8 cellular contexts compared by ENCODE assay signal in genomic region chr2:53970898-53971681, GRCh38. TPM values are rescaled to one million over a fixed set of nuclear protein-coding genes. Genes with fewer than 3 reads are reported as not detected.
DNase-seq lines count a peak whose midpoint lies in the region; ATAC-seq and TF ChIP-seq lines count a peak whose summit lies in the region.

TSS of gene PSME4 (minus strand) at chr2:53970993. CDS start at chr2:53970784, 209 bp downstream.

- CTCF ChIA-PET in IMR-90 (lab: Yijun Ruan, JAX), result interaction anchor here (0.7 kb wide), 1 partner anchor 41 kb away, joined by 3 read pairs; no protein-coding TSS in a partner anchor

- TF ChIP-seq CTCF in IMR-90 (conservative IDR thresholded peaks at IDR 0.05; ENCODE audit: low read depth, low read length) (no peak), epithelial cell of proximal tubule (conservative IDR thresholded peaks at IDR 0.05; ENCODE audit: low read depth, low read length) (no peak), mucosa of descending colon (IDR thresholded peaks at IDR 0.05) (no peak)

- no peaks in the 10 kb centered on the region for H3K9me1 ChIP-seq in IMR-90 (ENCODE audit: insufficient read depth, low read length)

- peak; percentile 90 for ATAC-seq in GM21528 (IDR thresholded peaks at IDR 0.05; ENCODE audit: low FRiP score, unreplicated experiment)
- ATAC-seq in IMR-90 (ENCODE audit: low read depth), result peak; percentile 90
- peak; percentile 97 for ATAC-seq in mucosa of descending colon

- H3K9ac ChIP-seq in IMR-90 (ENCODE audit: low read depth, low read length), result peak within 1 kb of the TSS; percentile 97

- H3K4ac ChIP-seq in IMR-90 (ENCODE audit: low read depth, low read length), result peak within 1 kb of the TSS; percentile 96

- H4K8ac ChIP-seq in IMR-90 (ENCODE audit: low read depth in 2 of 2, low read length in 2 of 2), result peak within 1 kb of the TSS; percentile 68 to 90

- H3K4me1 ChIP-seq in IMR-90 (ENCODE audit: control insufficient read depth, insufficient read depth, low read length) (peaks cover 6% of the 10 kb centered on the region; the same call in 1 of the 2 replicates), mucosa of descending colon (ENCODE audit: low read depth) (peaks cover 19% of the 10 kb centered on the region)

- TSS peak; percentile 73 for BruUV-seq in IMR-90 (replicated peaks; lab: Mats Ljungman, UMichigan)

- intact Hi-C loops in IMR-90 (cut with micrococcal nuclease), result loop anchor here (5.0 kb wide), 1 partner anchor 96 kb away; no protein-coding TSS in a partner anchor
- intact Hi-C loops in mucosa of descending colon (cut with DNase I, micrococcal nuclease), result no loop called here

- H3K9me3 ChIP-seq in IMR-90 (ENCODE audit: control insufficient read depth, insufficient read depth, low read length), result no peaks in the 10 kb centered on the region
- no peaks in the 10 kb centered on the region for H3K9me3 ChIP-seq in mucosa of descending colon

- TF ChIP-seq RAD21 in IMR-90 (IDR thresholded peaks at IDR 0.05; ENCODE audit: low read length), result no peak

- 0% methylated on average over 28 of the region's 61 CpGs; no CpG with 5 or more reads in 1 of the 2 experiments for WGBS in IMR-90 (ENCODE audit: extremely low coverage in 2 of 2, insufficient read length in 1 of 2), 2 experiments

- dilution Hi-C loops in IMR-90 (cut with HindIII; ENCODE audit: low sequenced_read_pairs, unreplicated experiment), result no loop called here

- TF ChIP-seq POLR2A in IMR-90 (IDR thresholded peaks at IDR 0.05; ENCODE audit: low read depth, low read length), result peak; percentile 97

- H2BK120ac ChIP-seq in IMR-90 (ENCODE audit: low read depth, low read length), result peak within 1 kb of the TSS; percentile 84

- H2AK9ac ChIP-seq in IMR-90 (replicated peaks; ENCODE audit: low read depth, low read length, poor library complexity), result peak within 1 kb of the TSS; percentile 97

- H4K20me1 ChIP-seq in IMR-90 (ENCODE audit: insufficient read depth, low read length), result peaks cover 47% of the 10 kb centered on the region

- H3K23ac ChIP-seq in IMR-90 (ENCODE audit: low read depth, low read length), result peak within 1 kb of the TSS; percentile 99

- H3K27me3 ChIP-seq in IMR-90 (ENCODE audit: control insufficient read depth, insufficient read depth, low read length), result no peaks in the 10 kb centered on the region

- H3K27ac ChIP-seq in IMR-90 (ENCODE audit: insufficient read depth, low read length), result peak within 1 kb of the TSS; percentile 99

- peaks cover 4 to 20% of the 10 kb centered on the region in 2 experiments for H3K79me1 ChIP-seq in IMR-90 (ENCODE audit: low read depth in 1 of 2, low read length in 2 of 2)

- DNase-seq in DMS 273 treated with DMSO at 0.1 percent for 48 hours (lab: John Stamatoyannopoulos, UW), result peak; percentile 68
- DNase-seq in IMR-90, result peak; percentile 84
- DNase-seq in OCI-M1 (lab: John Stamatoyannopoulos, UW), result peak; percentile 92
- peak; percentile 94 for DNase-seq in activated T-cell treated with anti-CD3 and anti-CD28 coated beads for 48 hours (ENCODE audit: low read depth)
- DNase-seq in epithelial cell of proximal tubule (ENCODE audit: low read depth), result no peak
- peak; percentile 96 to 98 (median 96) for DNase-seq in mucosa of descending colon
- peak; percentile 91 to 93 for DNase-seq in stimulated activated CD8-positive, alpha-beta memory T cell treated with anti-CD3 and anti-CD28 coated beads, Interleukin-4, amount 100 ng/mL, for 1 hour (ENCODE audit: low read depth in 2 of 2, low spot score in 1 of 2)

- H4K91ac ChIP-seq in IMR-90 (ENCODE audit: insufficient read depth, low read depth, low read length), result peak within 1 kb of the TSS; percentile 74

- H3K4me3 ChIP-seq in IMR-90 (ENCODE audit: insufficient read depth, low read depth, low read length), result peak within 1 kb of the TSS; percentile 100
- peak within 1 kb of the TSS; percentile 86 for H3K4me3 ChIP-seq in epithelial cell of proximal tubule (ENCODE audit: low read depth, low read length)
- peak within 1 kb of the TSS; percentile 92 for H3K4me3 ChIP-seq in mucosa of descending colon

- H3K56ac ChIP-seq in IMR-90 (ENCODE audit: extremely low read depth, insufficient read depth, low read length), result peak within 1 kb of the TSS; percentile 88

- peak within 1 kb of the TSS; percentile 8 for H2BK20ac ChIP-seq in IMR-90 (ENCODE audit: low read depth, low read length)

- peak within 1 kb of the TSS; percentile 99 for H3K4me2 ChIP-seq in IMR-90 (ENCODE audit: low read depth, low read length)

- peak within 1 kb of the TSS; percentile 99 for H3K18ac ChIP-seq in IMR-90 (ENCODE audit: low read depth, low read length)

- peak within 1 kb of the TSS; percentile 96 for H4K5ac ChIP-seq in IMR-90 (ENCODE audit: low read depth, low read length)

- peak within 1 kb of the TSS; percentile 90 for H3K14ac ChIP-seq in IMR-90 (replicated peaks; ENCODE audit: low read depth, low read length)

- POLR2A ChIA-PET in IMR-90 (lab: Charles Lee; ENCODE audit: unreplicated experiment), result interaction anchor here (0.5 to 0.6 kb wide), 2 partner anchors 20 to 32 kb away, joined by 3 to 6 read pairs; no protein-coding TSS in a partner anchor

- peak within 1 kb of the TSS; percentile 83 for H2AK5ac ChIP-seq in IMR-90 (ENCODE audit: low read depth, low read length)

- H2BK15ac ChIP-seq in IMR-90 (ENCODE audit: low read depth, low read length), result peak within 1 kb of the TSS; percentile 8; the same call in 1 of the 3 replicates

- H3K36me3 ChIP-seq in IMR-90 (ENCODE audit: control insufficient read depth, insufficient read depth, low read length), result peaks cover 3% of the 10 kb centered on the region; the same call in 1 of the 2 replicates
- no peaks in the 10 kb centered on the region for H3K36me3 ChIP-seq in mucosa of descending colon (ENCODE audit: low read depth)

- in situ Hi-C loops in IMR-90 (cut with MboI; ENCODE audit: low sequenced_read_pairs), result no loop called here

- peak within 1 kb of the TSS; percentile 96 for H2BK5ac ChIP-seq in IMR-90 (ENCODE audit: low read depth, low read length, poor library complexity, severe bottlenecking)

- peak within 1 kb of the TSS; percentile 93 for H2AFZ ChIP-seq in IMR-90 (replicated peaks; ENCODE audit: low read length, poor library complexity)

TF ChIP-seq in IMR-90, 13 proteins besides CTCF, POLR2A, EP300 and RAD21:
- TF ChIP-seq MAZ (IDR thresholded peaks at IDR 0.05; ENCODE audit: borderline replicate concordance, low read depth, low read length) (peak; percentile 72; the same call in 1 of the 2 replicates), BHLHE40 (IDR thresholded peaks at IDR 0.05; ENCODE audit: low read depth, low read length) (no peak), MXI1 (IDR thresholded peaks at IDR 0.05; ENCODE audit: borderline replicate concordance, low read depth, low read length) (peak; percentile 71; the same call in 1 of the 2 replicates), NFE2L2 (IDR thresholded peaks at IDR 0.05; ENCODE audit: low read depth, low read length) (no peak)

RNA-seq across cellular contexts. Expression of gene PSME4, which starts in this region (rescaled TPM):
- 58.9 and 61.3 TPM in 2 replicates for total RNA-seq in IMR-90 (2012; rRNA removed)
- 20.3 and 28.2 TPM in 2 replicates for polyA plus RNA-seq in IMR-90 (2012; rRNA removed)
- polyA plus RNA-seq in IMR-90 (2012; cell fraction: cytosol; rRNA removed), result 5.0 and 6.3 TPM in 2 replicates
- polyA plus RNA-seq in IMR-90 (2012; cell fraction: nucleus; rRNA removed; ENCODE audit: low replicate concordance), result 7.8 and 73.3 TPM in 2 replicates
- 18.7 and 27.9 TPM in 2 replicates for total RNA-seq in epithelial cell of proximal tubule
- 10 to 100 TPM; 33.7 to 50.9 (median 50.3) TPM for total RNA-seq in mucosa of descending colon
